Comparison of ENCODE assay signal across 19 cellular contexts in genomic region chr13:81394605-81395004, GRCh38.
"Had no signal": no experiment of that assay in that cellular context is flagged by ENCODE, and none has a peak within 500 bp of the region (broad histone marks: within the 10 kb centered on the region; RNA-seq: fewer than 3 reads in every experiment).

No MANE protein-coding gene starts in this region.

- DNase-seq: activated CD4-positive, alpha-beta T cell treated with anti-CD3 and anti-CD28 coated beads for 1 hour; activated CD4-positive, alpha-beta T cell treated with anti-CD3 and anti-CD28 coated beads, Interleukin-2, amount 50 U/mL, for 48 hours; activated gamma-delta T cell treated with Interleukin-2 at 50 U/mL for 16 hours; activated T-cell treated with anti-CD3 and anti-CD28 coated beads for 4 hours; amniotic stem cell; effector memory CD8-positive, alpha-beta T cell; esophagus squamous epithelium; hippocampal formation; left cardiac atrium; lower lobe of right lung; naive thymus-derived CD4-positive, alpha-beta T cell; SIG-M5; stimulated activated CD4-positive, alpha-beta T cell treated with anti-CD3 and anti-CD28 coated beads, Interleukin-2, amount 100 ng/mL, for 48 hours had no signal

- H3K27me3 Mint-ChIP-seq: activated naive CD8-positive, alpha-beta T cell treated with anti-CD3 and anti-CD28 coated beads for 36 hours; effector memory CD8-positive, alpha-beta T cell; naive thymus-derived CD4-positive, alpha-beta T cell; stimulated activated naive CD8-positive, alpha-beta T cell treated with anti-CD3 and anti-CD28 coated beads, Interleukin-15, Interleukin-2, amounts not matched to agents 100 ng/mL and 50 ng/mL, for 24 hours had no signal

- H3K36me3 ChIP-seq: esophagus squamous epithelium, lower lobe of right lung, prostate gland, right atrium auricular region had no signal

- H3K4me1 Mint-ChIP-seq: activated naive CD8-positive, alpha-beta T cell treated with anti-CD3 and anti-CD28 coated beads for 36 hours; naive thymus-derived CD4-positive, alpha-beta T cell had no signal

- ATAC-seq: effector memory CD8-positive, alpha-beta T cell; left cardiac atrium; lower lobe of right lung; naive thymus-derived CD4-positive, alpha-beta T cell had no signal

- H3K4me3 ChIP-seq: esophagus squamous epithelium, lower lobe of right lung, prostate gland, right atrium auricular region had no signal

- H3K27ac ChIP-seq: esophagus squamous epithelium, lower lobe of right lung, prostate gland, right atrium auricular region had no signal

- H3K27me3 ChIP-seq: esophagus squamous epithelium, right atrium auricular region had no signal

- H3K36me3 Mint-ChIP-seq: activated naive CD8-positive, alpha-beta T cell treated with anti-CD3 and anti-CD28 coated beads for 36 hours; naive thymus-derived CD4-positive, alpha-beta T cell had no signal

- H3K4me1 ChIP-seq: esophagus squamous epithelium, lower lobe of right lung, prostate gland, right atrium auricular region had no signal

- H3K9me3 ChIP-seq: esophagus squamous epithelium, lower lobe of right lung, prostate gland, right atrium auricular region had no signal

- H3K9me3 Mint-ChIP-seq: activated naive CD8-positive, alpha-beta T cell treated with anti-CD3 and anti-CD28 coated beads for 36 hours had no signal

- H3K4me3 Mint-ChIP-seq: activated naive CD8-positive, alpha-beta T cell treated with anti-CD3 and anti-CD28 coated beads for 36 hours; activated T-helper 1 cell treated with anti-CD3 and anti-CD28 coated beads, Interleukin-12 subunit alpha, Interleukin-12 subunit beta, Interleukin-2, Interleukin-4 antibody, amounts not matched to agents 30 ng/mL and 10 ng/mL and 1 ng/mL, durations not matched to agents 14 hours and 24 hours and 36 hours; effector memory CD8-positive, alpha-beta T cell; naive thymus-derived CD4-positive, alpha-beta T cell; stimulated activated naive CD8-positive, alpha-beta T cell treated with anti-CD3 and anti-CD28 coated beads, Interleukin-15, Interleukin-2, amounts not matched to agents 100 ng/mL and 50 ng/mL, for 24 hours; T-helper 1 cell treated with Interleukin-12 subunit alpha and Interleukin-12 subunit beta and Interleukin-4 antibody, amounts not matched to agents 30 μg/mL and 1 μg/mL, for 36 hours had no signal

- H3K27ac Mint-ChIP-seq: activated naive CD8-positive, alpha-beta T cell treated with anti-CD3 and anti-CD28 coated beads for 36 hours; activated T-helper 1 cell treated with anti-CD3 and anti-CD28 coated beads, Interleukin-12 subunit alpha, Interleukin-12 subunit beta, Interleukin-2, Interleukin-4 antibody, amounts not matched to agents 30 ng/mL and 10 ng/mL and 1 ng/mL, durations not matched to agents 14 hours and 24 hours and 36 hours; effector memory CD8-positive, alpha-beta T cell; naive thymus-derived CD4-positive, alpha-beta T cell; stimulated activated naive CD8-positive, alpha-beta T cell treated with anti-CD3 and anti-CD28 coated beads, Interleukin-15, Interleukin-2, amounts not matched to agents 100 ng/mL and 50 ng/mL, for 24 hours; T-helper 1 cell treated with Interleukin-12 subunit alpha and Interleukin-12 subunit beta and Interleukin-4 antibody, amounts not matched to agents 30 μg/mL and 1 μg/mL, for 36 hours had no signal
